9 cellular contexts compared by ENCODE assay signal in the genomic region with DNA sequence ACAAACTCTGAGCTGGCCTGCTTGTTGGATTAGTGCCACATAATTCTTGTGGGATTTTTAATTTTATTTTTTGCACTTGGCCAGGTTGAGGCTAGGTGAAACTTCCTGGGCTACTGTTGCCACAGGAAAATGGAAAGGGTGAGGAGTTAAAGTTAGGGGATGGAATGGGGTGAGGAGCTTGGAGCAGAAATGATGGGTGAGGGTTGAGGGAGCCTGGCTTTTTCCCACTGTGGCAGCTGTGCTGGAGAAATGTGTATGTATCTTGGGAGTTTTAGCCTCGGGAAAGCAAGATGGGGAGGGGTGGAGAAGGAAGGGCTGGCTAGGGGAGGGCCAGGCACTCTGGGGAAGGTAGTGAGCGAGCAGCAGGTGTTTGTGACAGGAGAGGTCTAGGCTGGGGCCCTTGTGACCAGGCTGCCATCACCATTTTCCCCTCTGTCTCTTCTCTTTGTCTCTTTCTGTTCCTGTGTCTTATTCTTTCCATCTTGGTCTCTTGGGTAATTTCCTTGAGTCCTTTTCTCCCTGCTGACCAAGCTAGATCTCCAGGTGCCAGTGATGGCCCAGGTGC. TPM values are rescaled to one million over a fixed set of nuclear protein-coding genes. Genes with fewer than 3 reads are reported as not detected.
DNase-seq lines count a peak whose midpoint lies in the region; ATAC-seq and TF ChIP-seq lines count a peak whose summit lies in the region.
"Had no signal": no experiment of that assay in that cellular context is flagged by ENCODE, and none has a peak within 500 bp of the region (broad histone marks: within the 10 kb centered on the region; RNA-seq: fewer than 3 reads in every experiment).

No MANE protein-coding gene starts in this region.

- H3K27me3 Mint-ChIP-seq in activated naive CD8-positive, alpha-beta T cell treated with anti-CD3 and anti-CD28 coated beads for 36 hours = no peaks in the 10 kb centered on the region
- H3K27me3 Mint-ChIP-seq in memory B cell (no peaks in the 10 kb centered on the region), type B pancreatic cell (no peaks in the 10 kb centered on the region)

- no peaks in the 10 kb centered on the region for H3K9me3 ChIP-seq in left ventricle myocardium inferior (replicated peaks)

- TF ChIP-seq CTCF in left ventricle myocardium inferior (IDR thresholded peaks at IDR 0.05; ENCODE audit: borderline replicate concordance) (no peak), type B pancreatic cell (conservative IDR thresholded peaks at IDR 0.05) (no peak)

- peaks cover 26% of the 10 kb centered on the region for H3K4me1 Mint-ChIP-seq in activated naive CD8-positive, alpha-beta T cell treated with anti-CD3 and anti-CD28 coated beads for 36 hours
- H3K4me1 Mint-ChIP-seq in memory B cell = peaks cover 32% of the 10 kb centered on the region
- H3K4me1 Mint-ChIP-seq in type B pancreatic cell (ENCODE audit: unreplicated experiment) = peaks cover 15% of the 10 kb centered on the region

- H3K27ac Mint-ChIP-seq in activated naive CD8-positive, alpha-beta T cell treated with anti-CD3 and anti-CD28 coated beads for 36 hours = peak overlapping the region; percentile 92
- H3K27ac Mint-ChIP-seq in memory B cell (peak overlapping the region; percentile 95), type B pancreatic cell (peak overlapping the region; percentile 86)

- peaks cover 22% of the 10 kb centered on the region for H3K36me3 Mint-ChIP-seq in activated naive CD8-positive, alpha-beta T cell treated with anti-CD3 and anti-CD28 coated beads for 36 hours
- H3K36me3 Mint-ChIP-seq in memory B cell (peaks cover 3% of the 10 kb centered on the region), type B pancreatic cell (peaks cover 12% of the 10 kb centered on the region)

- peak overlapping the region; percentile 97 for H3K4me3 Mint-ChIP-seq in activated naive CD8-positive, alpha-beta T cell treated with anti-CD3 and anti-CD28 coated beads for 36 hours
- peak overlapping the region; percentile 93 for H3K4me3 Mint-ChIP-seq in memory B cell
- H3K4me3 Mint-ChIP-seq in type B pancreatic cell = peak overlapping the region; percentile 99

- no peaks in the 10 kb centered on the region for H3K27me3 ChIP-seq in left ventricle myocardium inferior (ENCODE audit: low read depth)

- intact Hi-C loops in left ventricle myocardium inferior (cut with micrococcal nuclease) = no loop called here
- intact Hi-C loops in Right ventricle myocardium superior (cut with DNase I) = no loop called here

- H3K9me3 Mint-ChIP-seq in activated naive CD8-positive, alpha-beta T cell treated with anti-CD3 and anti-CD28 coated beads for 36 hours = no peaks in the 10 kb centered on the region
- H3K9me3 Mint-ChIP-seq in memory B cell (no peaks in the 10 kb centered on the region), type B pancreatic cell (no peaks in the 10 kb centered on the region)

- peaks cover 31% of the 10 kb centered on the region for H3K4me1 ChIP-seq in left ventricle myocardium inferior

- DNase-seq in left ventricle myocardium inferior (no peak), Right ventricle myocardium superior (no peak), memory B cell (ENCODE audit: low spot score in 2 of 2) (no peak), type B pancreatic cell (ENCODE audit: extremely low spot score, unreplicated experiment) (no peak), dermis blood vessel endothelial cell (no peak), cortex of kidney (lab: John Stamatoyannopoulos, UW) (no peak), iPS-NIHi11 (ENCODE audit: low spot score) (no peak)
- DNase-seq in activated naive CD8-positive, alpha-beta T cell treated with anti-CD3 and anti-CD28 coated beads for 36 hours = no peak
- DNase-seq: KBM-7 had no signal

- H3K27ac ChIP-seq in left ventricle myocardium inferior (replicated peaks) = peak overlapping the region; percentile 95

- H3K4me3 ChIP-seq in left ventricle myocardium inferior = peak overlapping the region; percentile 91

- peaks cover 31% of the 10 kb centered on the region for H3K36me3 ChIP-seq in left ventricle myocardium inferior

- ATAC-seq in Right ventricle myocardium superior (ENCODE audit: poor library complexity) = no peak
- no peak for ATAC-seq in memory B cell (ENCODE audit: low read depth)

RNA-seq across cellular contexts. Expression of gene ZNF687, which starts 2.0 kb away (rescaled TPM):
- 11.2 TPM for total RNA-seq in left ventricle myocardium inferior
- 12.4 TPM for total RNA-seq in Right ventricle myocardium superior
- 10 to 100 TPM; 27.0 to 29.9 TPM for total RNA-seq in activated naive CD8-positive, alpha-beta T cell treated with anti-CD3 and anti-CD28 coated beads for 36 hours
- 29.6 and 31.7 TPM in 2 replicates for total RNA-seq in type B pancreatic cell (ENCODE audit: low replicate concordance)
- total RNA-seq in dermis blood vessel endothelial cell = 12.6 and 16.6 TPM in 2 replicates

RNA-seq across cellular contexts. Expression of gene PSMD4, which starts 29.6 kb away (rescaled TPM):
- total RNA-seq in left ventricle myocardium inferior (142 TPM), Right ventricle myocardium superior (138 TPM), type B pancreatic cell (ENCODE audit: low replicate concordance) (146 and 170 TPM in 2 replicates), dermis blood vessel endothelial cell (231 and 242 TPM in 2 replicates)
- 100 to 1,000 TPM; 217 to 249 TPM for total RNA-seq in activated naive CD8-positive, alpha-beta T cell treated with anti-CD3 and anti-CD28 coated beads for 36 hours

RNA-seq across cellular contexts. Expression of gene PI4KB, which starts 43.1 kb away (rescaled TPM):
- total RNA-seq in left ventricle myocardium inferior (44.5 TPM), Right ventricle myocardium superior (41.0 TPM), type B pancreatic cell (ENCODE audit: low replicate concordance) (59.6 and 60.7 TPM in 2 replicates), dermis blood vessel endothelial cell (45.5 and 55.3 TPM in 2 replicates)
- 10 to 100 TPM; 46.4 to 49.4 TPM for total RNA-seq in activated naive CD8-positive, alpha-beta T cell treated with anti-CD3 and anti-CD28 coated beads for 36 hours
